ENCODE assay signal across 1 cellular context in genomic region chrX:45622042-45622423, GRCh38.
TF ChIP-seq lines count a peak whose summit lies in the region.

No MANE protein-coding gene starts in this region.

TF ChIP-seq in IMR-90, 13 proteins besides CTCF, POLR2A, EP300 and RAD21 (continued from another document):
- TF ChIP-seq USF2 (IDR thresholded peaks at IDR 0.05; ENCODE audit: low read depth, low read length), result no peak
- no peak for TF ChIP-seq CHD1 (IDR thresholded peaks at IDR 0.05; ENCODE audit: low read depth, low read length)
- TF ChIP-seq FOS (IDR thresholded peaks at IDR 0.05; ENCODE audit: low read depth, low read length), result no peak
- TF ChIP-seq BHLHE40 (IDR thresholded peaks at IDR 0.05; ENCODE audit: low read depth, low read length), result no peak
- TF ChIP-seq MXI1 (IDR thresholded peaks at IDR 0.05; ENCODE audit: borderline replicate concordance, low read depth, low read length), result no peak
- TF ChIP-seq SMC3 (IDR thresholded peaks at IDR 0.05; ENCODE audit: low read depth, low read length), result no peak
- TF ChIP-seq NFE2L2 (IDR thresholded peaks at IDR 0.05; ENCODE audit: low read depth, low read length), result no peak
- TF ChIP-seq RFX5 (IDR thresholded peaks at IDR 0.05; ENCODE audit: low read depth, low read length), result no peak
- no peak for TF ChIP-seq MAZ (IDR thresholded peaks at IDR 0.05; ENCODE audit: borderline replicate concordance, low read depth, low read length)
- no peak for TF ChIP-seq ELK1 (IDR thresholded peaks at IDR 0.05; ENCODE audit: borderline replicate concordance, low read depth, low read length)
- TF ChIP-seq RCOR1 (IDR thresholded peaks at IDR 0.05; ENCODE audit: insufficient replicate concordance, low read length), result no peak
- TF ChIP-seq CEBPB (IDR thresholded peaks at IDR 0.05; ENCODE audit: low read depth, low read length), result no peak
